Comparison of ENCODE assay signal across 14 cellular contexts in genomic region chr19:22144394-22144793, GRCh38. TPM values are rescaled to one million over a fixed set of nuclear protein-coding genes. Genes with fewer than 3 reads are reported as not detected.
DNase-seq lines count a peak whose midpoint lies in the region; ATAC-seq lines count a peak whose summit lies in the region.
"Had no signal": no experiment of that assay in that cellular context is flagged by ENCODE, and none has a peak within 500 bp of the region (broad histone marks: within the 10 kb centered on the region; RNA-seq: fewer than 3 reads in every experiment).

No MANE protein-coding gene starts in this region.

- ATAC-seq in GM18517 (IDR thresholded peaks at IDR 0.05; ENCODE audit: unreplicated experiment) (no peak), GM18907 (IDR thresholded peaks at IDR 0.05; ENCODE audit: unreplicated experiment) (no peak), HG03095 (IDR thresholded peaks at IDR 0.05; ENCODE audit: unreplicated experiment) (no peak)

- no peak overlapping the region for H3K4me3 ChIP-seq in Jurkat, Clone E6-1 (ENCODE audit: low read length)
- H3K4me3 ChIP-seq: HAP-1, lung, tibial nerve had no signal

- peak; percentile 15 for DNase-seq in ELR (ENCODE audit: low read depth)
- DNase-seq in Jurkat, Clone E6-1 (ENCODE audit: low read depth, low spot score): peak; percentile 55
- DNase-seq in amniotic epithelial cell (ENCODE audit: low read depth): peak; percentile 51
- DNase-seq in iPS-NIHi11 (ENCODE audit: low spot score): peak; percentile 5
- DNase-seq in SKM-1 treated with dmso at 0.1 percent for 144 hours (lab: John Stamatoyannopoulos, UW; ENCODE audit: unreplicated experiment): no peak
- DNase-seq: cortex of kidney; NCI-H2029 treated with DMSO at 0.1 percent for 48 hours; stimulated activated CD4-positive, alpha-beta T cell treated with anti-CD3 and anti-CD28 coated beads, Interleukin-15, amount 100 ng/mL, for 24 hours had no signal

RNA-seq across cellular contexts. Expression of gene ZNF676, which starts 52.4 kb away (rescaled TPM):
- polyA plus RNA-seq in Jurkat, Clone E6-1 (2012; ENCODE audit: insufficient read depth, insufficient read length): not detected
